23 cellular contexts compared by ENCODE assay signal in genomic region chr22:48750282-48750681, GRCh38.
"Had no signal": no experiment of that assay in that cellular context is flagged by ENCODE, and none has a peak within 500 bp of the region (broad histone marks: within the 10 kb centered on the region; RNA-seq: fewer than 3 reads in every experiment).

No MANE protein-coding gene starts in this region.

- H3K9me3 Mint-ChIP-seq: activated T-helper 17 cell treated with anti-CD3 and anti-CD28 coated beads, Interleukin-2, amount 50 U/mL, for 72 hours; nephron; T-helper 1 cell treated with Interleukin-12 subunit alpha and Interleukin-12 subunit beta and Interleukin-4 antibody, amounts not matched to agents 30 μg/mL and 1 μg/mL, for 36 hours had no signal

- DNase-seq: activated CD4-positive, alpha-beta T cell treated with anti-CD3 and anti-CD28 coated beads for 48 hours; activated CD4-positive, alpha-beta T cell treated with anti-CD3 and anti-CD28 coated beads, Interleukin-2, amount 50 U/mL, for 48 hours; activated naive CD4-positive, alpha-beta T cell; body of pancreas; esophagus squamous epithelium; foreskin melanocyte; heart right ventricle; left ventricle myocardium inferior; ovary; retina; SK-N-SH; stimulated activated naive CD4-positive, alpha-beta T cell treated with Interleukin-2 at 50 U/mL for 16 hours; SW 1271; T1000; transverse colon; WERI-Rb-1 had no signal

- H3K4me3 ChIP-seq: body of pancreas, esophagus squamous epithelium, heart right ventricle, left ventricle myocardium inferior, ovary, transverse colon had no signal

- H3K9me3 ChIP-seq: body of pancreas, esophagus squamous epithelium, heart right ventricle, left ventricle myocardium inferior, neutrophil, ovary, SK-N-SH, transverse colon had no signal

- H3K27ac Mint-ChIP-seq: activated naive CD8-positive, alpha-beta T cell; activated T-helper 17 cell treated with anti-CD3 and anti-CD28 coated beads, Interleukin-2, amount 50 U/mL, for 72 hours; nephron; progenitor cell of endocrine pancreas; T-helper 1 cell treated with Interleukin-12 subunit alpha and Interleukin-12 subunit beta and Interleukin-4 antibody, amounts not matched to agents 30 μg/mL and 1 μg/mL, for 36 hours had no signal

- H3K27ac ChIP-seq: body of pancreas, esophagus squamous epithelium, heart right ventricle, left ventricle myocardium inferior, neutrophil, ovary, transverse colon, WERI-Rb-1 had no signal

- H3K27me3 Mint-ChIP-seq: activated naive CD8-positive, alpha-beta T cell; activated T-helper 17 cell treated with anti-CD3 and anti-CD28 coated beads, Interleukin-2, amount 50 U/mL, for 72 hours; progenitor cell of endocrine pancreas had no signal

- H3K4me1 Mint-ChIP-seq: activated T-helper 17 cell treated with anti-CD3 and anti-CD28 coated beads, Interleukin-2, amount 50 U/mL, for 72 hours; nephron had no signal

- H3K4me3 Mint-ChIP-seq: activated naive CD8-positive, alpha-beta T cell; activated T-helper 17 cell treated with anti-CD3 and anti-CD28 coated beads, Interleukin-2, amount 50 U/mL, for 72 hours; nephron; T-helper 1 cell treated with Interleukin-12 subunit alpha and Interleukin-12 subunit beta and Interleukin-4 antibody, amounts not matched to agents 30 μg/mL and 1 μg/mL, for 36 hours had no signal

- H3K36me3 Mint-ChIP-seq: activated naive CD8-positive, alpha-beta T cell had no signal

- H3K27me3 ChIP-seq: body of pancreas, neutrophil, ovary, transverse colon had no signal

- ATAC-seq: activated CD4-positive, CD25-positive, alpha-beta regulatory T cell treated with anti-CD3 and anti-CD28 coated beads, Interleukin-2, amount 50 U/mL, for 24 hours; activated T-helper 17 cell treated with anti-CD3 and anti-CD28 coated beads, Interleukin-2, amount 50 U/mL, for 72 hours; body of pancreas; heart right ventricle had no signal

- H3K36me3 ChIP-seq: esophagus squamous epithelium, heart right ventricle, left ventricle myocardium inferior, neutrophil, ovary, transverse colon, WERI-Rb-1 had no signal

- H3K4me1 ChIP-seq: body of pancreas, esophagus squamous epithelium, heart right ventricle, left ventricle myocardium inferior, transverse colon had no signal
